In genomic region chr13:112887557-112887991, GRCh38 we compare ENCODE assay signal across 23 cellular contexts.
"Had no signal": no experiment of that assay in that cellular context is flagged by ENCODE, and none has a peak within 500 bp of the region (broad histone marks: within the 10 kb centered on the region; RNA-seq: fewer than 3 reads in every experiment).

No MANE protein-coding gene starts in this region.

- H3K9me3 Mint-ChIP-seq: activated B cell treated with CpG ODN at 0.5 μM for 24 hours; activated CD4-positive, alpha-beta memory T cell treated with anti-CD3 and anti-CD28 coated beads, Interleukin-2, amount 10 ng/mL, durations not matched to agents 7 days and 5 days; activated naive CD4-positive, alpha-beta T cell treated with anti-CD3 and anti-CD28 coated beads, Interleukin-2, amount 50 U/mL, for 24 hours; activated T-helper 1 cell treated with anti-CD3 and anti-CD28 coated beads, Interleukin-12 subunit alpha, Interleukin-12 subunit beta, Interleukin-2, Interleukin-4 antibody, amounts not matched to agents 30 ng/mL and 10 ng/mL and 1 ng/mL, durations not matched to agents 14 hours and 24 hours and 36 hours; brain; immature natural killer cell; memory B cell; nephron progenitor cell; stimulated activated naive CD8-positive, alpha-beta T cell treated with anti-CD3 and anti-CD28 coated beads, Interleukin-15, Interleukin-2, amounts not matched to agents 100 ng/mL and 50 ng/mL, for 24 hours had no signal

- H3K9me3 ChIP-seq: thyroid gland had no signal

- H3K4me1 Mint-ChIP-seq: activated CD4-positive, alpha-beta memory T cell treated with anti-CD3 and anti-CD28 coated beads, Interleukin-2, amount 10 ng/mL, durations not matched to agents 7 days and 5 days; activated naive CD4-positive, alpha-beta T cell treated with anti-CD3 and anti-CD28 coated beads, Interleukin-2, amount 50 U/mL, for 24 hours; immature natural killer cell had no signal

- DNase-seq: activated B cell treated with CpG ODN at 0.5 μM for 24 hours; activated CD4-positive, alpha-beta memory T cell treated with anti-CD3 and anti-CD28 coated beads, Interleukin-2, amount 10 ng/mL, durations not matched to agents 7 days and 5 days; activated CD4-positive, alpha-beta T cell treated with anti-CD3 and anti-CD28 coated beads for 48 hours; activated gamma-delta T cell; caudate nucleus; effector memory CD4-positive, alpha-beta T cell; foreskin keratinocyte; immature natural killer cell; kidney glomerular epithelial cell; nephron progenitor cell; retina; stimulated activated CD4-positive, alpha-beta T cell treated with anti-CD3 and anti-CD28 coated beads, Interleukin-4, amount 100 ng/mL, for 1 hour; substantia nigra; T-helper 1 cell; T-helper 9 cell; thyroid gland had no signal

- H3K27me3 Mint-ChIP-seq: activated B cell treated with CpG ODN at 0.5 μM for 24 hours; activated CD4-positive, alpha-beta memory T cell treated with anti-CD3 and anti-CD28 coated beads, Interleukin-2, amount 10 ng/mL, durations not matched to agents 7 days and 5 days; activated naive CD4-positive, alpha-beta T cell treated with anti-CD3 and anti-CD28 coated beads, Interleukin-2, amount 50 U/mL, for 24 hours; memory B cell had no signal

- H3K4me3 Mint-ChIP-seq: activated B cell treated with CpG ODN at 0.5 μM for 24 hours; activated CD4-positive, alpha-beta memory T cell treated with anti-CD3 and anti-CD28 coated beads, Interleukin-2, amount 10 ng/mL, durations not matched to agents 7 days and 5 days; activated naive CD4-positive, alpha-beta T cell treated with anti-CD3 and anti-CD28 coated beads, Interleukin-2, amount 50 U/mL, for 24 hours; activated T-helper 1 cell treated with anti-CD3 and anti-CD28 coated beads, Interleukin-12 subunit alpha, Interleukin-12 subunit beta, Interleukin-2, Interleukin-4 antibody, amounts not matched to agents 30 ng/mL and 10 ng/mL and 1 ng/mL, durations not matched to agents 14 hours and 24 hours and 36 hours; brain; immature natural killer cell; memory B cell; nephron progenitor cell; stimulated activated naive CD8-positive, alpha-beta T cell treated with anti-CD3 and anti-CD28 coated beads, Interleukin-15, Interleukin-2, amounts not matched to agents 100 ng/mL and 50 ng/mL, for 24 hours had no signal

- H3K27ac Mint-ChIP-seq: activated B cell treated with CpG ODN at 0.5 μM for 24 hours; activated CD4-positive, alpha-beta memory T cell treated with anti-CD3 and anti-CD28 coated beads, Interleukin-2, amount 10 ng/mL, durations not matched to agents 7 days and 5 days; activated naive CD4-positive, alpha-beta T cell treated with anti-CD3 and anti-CD28 coated beads, Interleukin-2, amount 50 U/mL, for 24 hours; activated T-helper 1 cell treated with anti-CD3 and anti-CD28 coated beads, Interleukin-12 subunit alpha, Interleukin-12 subunit beta, Interleukin-2, Interleukin-4 antibody, amounts not matched to agents 30 ng/mL and 10 ng/mL and 1 ng/mL, durations not matched to agents 14 hours and 24 hours and 36 hours; brain; immature natural killer cell; memory B cell; nephron progenitor cell; progenitor cell of endocrine pancreas; stimulated activated naive CD8-positive, alpha-beta T cell treated with anti-CD3 and anti-CD28 coated beads, Interleukin-15, Interleukin-2, amounts not matched to agents 100 ng/mL and 50 ng/mL, for 24 hours had no signal

- H3K27ac ChIP-seq: foreskin keratinocyte, thyroid gland had no signal

- ATAC-seq: foreskin keratinocyte, left ventricle myocardium superior had no signal

- H3K27me3 ChIP-seq: thyroid gland had no signal

- H3K4me3 ChIP-seq: thyroid gland had no signal
